ENCODE assay signal across 13 cellular contexts in genomic region chr7:144529269-144529926, GRCh38.
A peak's percentile ranks its signal among the peaks of the same experiment; 100 is the strongest.
DNase-seq lines count a peak whose midpoint lies in the region; ATAC-seq and TF ChIP-seq lines count a peak whose summit lies in the region.
"Had no signal": no experiment of that assay in that cellular context is flagged by ENCODE, and none has a peak within 500 bp of the region (broad histone marks: within the 10 kb centered on the region; RNA-seq: fewer than 3 reads in every experiment).

No MANE protein-coding gene starts in this region.

- H3K27ac Mint-ChIP-seq in nephron progenitor cell = no peak overlapping the region
- H3K27ac Mint-ChIP-seq: activated T-helper 1 cell treated with anti-CD3 and anti-CD28 coated beads, Interleukin-12 subunit alpha, Interleukin-12 subunit beta, Interleukin-2, Interleukin-4 antibody, amounts not matched to agents 30 ng/mL and 10 ng/mL and 1 ng/mL, durations not matched to agents 14 hours and 24 hours and 36 hours had no signal

- H3K36me3 Mint-ChIP-seq in nephron progenitor cell (ENCODE audit: low read depth) = no peaks in the 10 kb centered on the region

- H3K9me3 Mint-ChIP-seq in nephron progenitor cell = no peaks in the 10 kb centered on the region
- H3K9me3 Mint-ChIP-seq: activated T-helper 1 cell treated with anti-CD3 and anti-CD28 coated beads, Interleukin-12 subunit alpha, Interleukin-12 subunit beta, Interleukin-2, Interleukin-4 antibody, amounts not matched to agents 30 ng/mL and 10 ng/mL and 1 ng/mL, durations not matched to agents 14 hours and 24 hours and 36 hours had no signal

- in situ Hi-C loops in G401 (cut with HindIII; ENCODE audit: low sequenced_read_pairs) = no loop called here

- H3K4me3 Mint-ChIP-seq in nephron progenitor cell = peak overlapping the region; percentile 31
- H3K4me3 Mint-ChIP-seq: activated T-helper 1 cell treated with anti-CD3 and anti-CD28 coated beads, Interleukin-12 subunit alpha, Interleukin-12 subunit beta, Interleukin-2, Interleukin-4 antibody, amounts not matched to agents 30 ng/mL and 10 ng/mL and 1 ng/mL, durations not matched to agents 14 hours and 24 hours and 36 hours had no signal

- ATAC-seq in GM19025 (IDR thresholded peaks at IDR 0.05; ENCODE audit: low read depth, unreplicated experiment) = peak; percentile 95
- ATAC-seq in GM21723 (IDR thresholded peaks at IDR 0.05; ENCODE audit: unreplicated experiment) = peak; percentile 100
- peak; percentile 99 for ATAC-seq in HG03159 (IDR thresholded peaks at IDR 0.05; ENCODE audit: unreplicated experiment)
- ATAC-seq in SK-N-SH treated with all-trans-retinoic acid at 6 μM for 48 hours = no peak
- ATAC-seq: gastrocnemius medialis had no signal

- DNase-seq in nephron progenitor cell = no peak
- DNase-seq in medulla oblongata (ENCODE audit: extremely low spot score) = no peak
- DNase-seq in G401 (ENCODE audit: low spot score) = no peak
- no peak for DNase-seq in putamen (ENCODE audit: low spot score)
- DNase-seq: DMS 273 treated with DMSO at 0.1 percent for 48 hours, gastrocnemius medialis, mesendoderm, MG63 had no signal

- TF ChIP-seq CTCF in nephron progenitor cell (IDR thresholded peaks at IDR 0.05) = no peak

- peaks cover 58% of the 10 kb centered on the region for H3K4me1 Mint-ChIP-seq in nephron progenitor cell

- peaks cover 2% of the 10 kb centered on the region for H3K27me3 Mint-ChIP-seq in nephron progenitor cell (ENCODE audit: low read depth, poor library complexity)

TF ChIP-seq in SK-N-SH treated with all-trans-retinoic acid at 6 μM for 48 hours, 23 proteins besides CTCF, POLR2A, EP300 and RAD21:
- TF ChIP-seq GLIS3 (CRISPR knock-in tag; IDR thresholded peaks at IDR 0.05) (no peak), RARB (CRISPR knock-in tag; IDR thresholded peaks at IDR 0.05) (no peak), ZNF565 (CRISPR knock-in tag; conservative IDR thresholded peaks at IDR 0.05; ENCODE audit: low read depth) (no peak), ZNF8 (CRISPR knock-in tag; IDR thresholded peaks at IDR 0.05) (no peak), ZNF70 (CRISPR knock-in tag; IDR thresholded peaks at IDR 0.05) (no peak)
